In genomic region chr7:85025312-85025756, GRCh38 we compare ENCODE assay signal across 11 cellular contexts.
A peak's percentile ranks its signal among the peaks of the same experiment; 100 is the strongest.
DNase-seq lines count a peak whose midpoint lies in the region; ATAC-seq, FAIRE-seq and TF ChIP-seq lines count a peak whose summit lies in the region.
"Had no signal": no experiment of that assay in that cellular context is flagged by ENCODE, and none has a peak within 500 bp of the region (broad histone marks: within the 10 kb centered on the region; RNA-seq: fewer than 3 reads in every experiment).

No MANE protein-coding gene starts in this region.

- H3K27ac Mint-ChIP-seq in chondrocyte (ENCODE audit: unreplicated experiment), result no peak overlapping the region
- H3K27ac Mint-ChIP-seq in CD8-positive, alpha-beta T cell, result no peak overlapping the region
- H3K27ac Mint-ChIP-seq: memory B cell had no signal

- DNase-seq in DMS79 treated with DMSO at 0.1 percent for 48 hours (lab: John Stamatoyannopoulos, UW) (peak; percentile 10), DMS79 (lab: John Stamatoyannopoulos, UW) (no peak), chondrocyte (ENCODE audit: low spot score) (peak; percentile 56), small intestine (peak; percentile 38), MG63 (no peak), hepatic stellate cell (ENCODE audit: low spot score) (no peak)
- no peak for DNase-seq in CD8-positive, alpha-beta T cell
- DNase-seq: 8988T, OCI-M1 had no signal

- CTCF ChIA-PET in CD8-positive, alpha-beta T cell (lab: Charles Lee), result interaction anchor here (2.0 to 2.2 kb wide), 2 partner anchors 1081 to 1089 kb away, joined by 4 to 14 read pairs; no protein-coding TSS in a partner anchor

- WGBS in small intestine, 3 donors, result 31 to 59% (median 44%) methylated on average over 3 of the region's 3 CpGs

- intact Hi-C loops in CD8-positive, alpha-beta T cell (cut with DNase I, micrococcal nuclease), result loop anchor here in 1 of 2 experiments (10.0 kb wide), 1 partner anchor 529 kb away; no protein-coding TSS in a partner anchor

- FAIRE-seq in small intestine (lab: Jason Lieb, UNC), result no peak

- no peak overlapping the region for H3K27ac ChIP-seq in small intestine (ENCODE audit: low read depth in 1 of 2, low read length in 1 of 2)
- no peak overlapping the region for H3K27ac ChIP-seq in CD8-positive, alpha-beta T cell (ENCODE audit: low read depth, low read length)

- H3K27me3 Mint-ChIP-seq in chondrocyte (ENCODE audit: low read depth), result no peaks in the 10 kb centered on the region
- peaks cover 3% of the 10 kb centered on the region for H3K27me3 Mint-ChIP-seq in CD8-positive, alpha-beta T cell (ENCODE audit: low read depth)
- H3K27me3 Mint-ChIP-seq: memory B cell had no signal

- H3K4me3 Mint-ChIP-seq in chondrocyte (ENCODE audit: unreplicated experiment), result no peak overlapping the region
- no peak overlapping the region for H3K4me3 Mint-ChIP-seq in CD8-positive, alpha-beta T cell
- H3K4me3 Mint-ChIP-seq: memory B cell had no signal

- H3K4me3 ChIP-seq in small intestine (ENCODE audit: low read depth in 1 of 2, low read length in 2 of 2) (no peak overlapping the region), MG63 (no peak overlapping the region)
- no peak overlapping the region for H3K4me3 ChIP-seq in CD8-positive, alpha-beta T cell (ENCODE audit: low read depth, low read length)

- peaks cover 17% of the 10 kb centered on the region for H3K4me1 Mint-ChIP-seq in chondrocyte (ENCODE audit: low read depth)
- H3K4me1 Mint-ChIP-seq in CD8-positive, alpha-beta T cell (ENCODE audit: low read depth), result no peaks in the 10 kb centered on the region
- H3K4me1 Mint-ChIP-seq: memory B cell had no signal

- no peaks in the 10 kb centered on the region for H3K9me3 Mint-ChIP-seq in chondrocyte (ENCODE audit: low read depth)
- no peaks in the 10 kb centered on the region for H3K9me3 Mint-ChIP-seq in CD8-positive, alpha-beta T cell
- H3K9me3 Mint-ChIP-seq: memory B cell had no signal

- H3K36me3 ChIP-seq in small intestine (ENCODE audit: control insufficient read depth in 2 of 2, insufficient read depth in 2 of 2, low read length in 2 of 2) (no peaks in the 10 kb centered on the region), MG63 (no peaks in the 10 kb centered on the region)
- no peaks in the 10 kb centered on the region for H3K36me3 ChIP-seq in CD8-positive, alpha-beta T cell (ENCODE audit: insufficient read depth, low read length)

- no peaks in the 10 kb centered on the region for H3K27me3 ChIP-seq in small intestine (ENCODE audit: control insufficient read depth in 2 of 2, insufficient read depth in 2 of 2, low read length in 2 of 2)
- H3K27me3 ChIP-seq in CD8-positive, alpha-beta T cell (ENCODE audit: insufficient read depth, low read length), result no peaks in the 10 kb centered on the region
- no peaks in the 10 kb centered on the region for H3K27me3 ChIP-seq in MG63

- no peak for TF ChIP-seq CTCF in chondrocyte (IDR thresholded peaks at IDR 0.05)
- TF ChIP-seq CTCF in CD8-positive, alpha-beta T cell (IDR thresholded peaks at IDR 0.05), result no peak

- no peaks in the 10 kb centered on the region for H3K4me1 ChIP-seq in small intestine (ENCODE audit: control insufficient read depth in 2 of 2, insufficient read depth in 1 of 2, low read depth in 1 of 2, low read length in 1 of 2)
- no peaks in the 10 kb centered on the region for H3K4me1 ChIP-seq in CD8-positive, alpha-beta T cell (ENCODE audit: insufficient read depth, low read length)

- POLR2A ChIA-PET in CD8-positive, alpha-beta T cell (lab: Charles Lee), result no interaction called here

- ATAC-seq in HG03432 (IDR thresholded peaks at IDR 0.05; ENCODE audit: unreplicated experiment), result peak; percentile 84
- ATAC-seq in CD8-positive, alpha-beta T cell, result no peak

- H3K9me3 ChIP-seq in small intestine (ENCODE audit: control insufficient read depth, low read depth), result no peaks in the 10 kb centered on the region
- H3K9me3 ChIP-seq in CD8-positive, alpha-beta T cell (ENCODE audit: low read length), result no peaks in the 10 kb centered on the region
- H3K9me3 ChIP-seq in MG63, result no peaks in the 10 kb centered on the region

- H3K36me3 Mint-ChIP-seq in chondrocyte (ENCODE audit: low read depth), result no peaks in the 10 kb centered on the region
- no peaks in the 10 kb centered on the region for H3K36me3 Mint-ChIP-seq in CD8-positive, alpha-beta T cell
- H3K36me3 Mint-ChIP-seq: memory B cell had no signal

Comparison
In these comparisons a context has a peak if more than half of its experiments do, and no peak if none do; other contexts are left out.
1. DNase-seq: peak in DMS79 treated with DMSO at 0.1 percent for 48 hours (single experiment), chondrocyte (single experiment) and small intestine (single experiment); none in DMS79 (single experiment), CD8-positive, alpha-beta T cell (0 of 7), MG63 (single experiment) and hepatic stellate cell (single experiment).